Comparison of ENCODE assay signal across 20 cellular contexts in the genomic region with DNA sequence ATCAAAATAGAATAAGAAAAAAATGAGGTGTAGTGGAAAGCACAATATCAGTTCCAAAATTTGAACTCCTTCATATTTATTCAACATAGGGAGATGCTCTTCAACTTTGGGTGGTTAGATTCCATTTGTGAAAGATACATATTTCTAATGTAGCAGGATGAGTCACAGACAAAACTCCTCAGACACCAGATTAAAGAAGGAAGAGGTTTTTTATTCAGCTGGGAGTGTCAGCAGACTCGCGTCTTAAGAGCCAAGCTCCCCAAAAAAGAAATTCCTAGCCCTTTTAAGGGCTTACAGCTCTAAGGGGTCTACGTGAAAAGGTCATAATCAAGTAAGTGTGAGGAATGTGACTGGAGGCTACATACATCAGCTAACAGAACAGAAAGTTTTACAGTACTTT. TPM values are rescaled to one million over a fixed set of nuclear protein-coding genes. Genes with fewer than 3 reads are reported as not detected.
A peak's percentile ranks its signal among the peaks of the same experiment; 100 is the strongest.
DNase-seq lines count a peak whose midpoint lies in the region; ATAC-seq and TF ChIP-seq lines count a peak whose summit lies in the region.
"Had no signal": no experiment of that assay in that cellular context is flagged by ENCODE, and none has a peak within 500 bp of the region (broad histone marks: within the 10 kb centered on the region; RNA-seq: fewer than 3 reads in every experiment).

No MANE protein-coding gene starts in this region.

- no peak for TF ChIP-seq CTCF in choroid plexus epithelial cell (conservative IDR thresholded peaks at IDR 0.05; ENCODE audit: low read depth, low read length)
- TF ChIP-seq CTCF in mucosa of descending colon (IDR thresholded peaks at IDR 0.05) = no peak

- no peaks in the 10 kb centered on the region for H3K36me3 ChIP-seq in mucosa of descending colon (ENCODE audit: low read depth)
- H3K36me3 ChIP-seq: BE2C had no signal

- peaks cover 73% of the 10 kb centered on the region for H3K9me3 ChIP-seq in mucosa of descending colon
- H3K9me3 ChIP-seq: BE2C had no signal

- ATAC-seq in GM18498 (IDR thresholded peaks at IDR 0.05; ENCODE audit: unreplicated experiment) (no peak), GM21723 (IDR thresholded peaks at IDR 0.05; ENCODE audit: unreplicated experiment) (no peak), mucosa of descending colon (no peak)
- ATAC-seq: SK-N-SH treated with all-trans-retinoic acid at 6 μM for 48 hours had no signal

- intact Hi-C loops in mucosa of descending colon (cut with DNase I, micrococcal nuclease) = no loop called here

- peak; percentile 16 for DNase-seq in ELR (ENCODE audit: low read depth)
- DNase-seq in NCI-H226 = peak; percentile 56
- peak; percentile 58 for DNase-seq in choroid plexus epithelial cell (ENCODE audit: low read depth)
- peak; percentile 35 for DNase-seq in myocyte (ENCODE audit: low read depth)
- no peak for DNase-seq in activated gamma-delta T cell treated with Interleukin-2 at 50 U/mL for 16 hours
- no peak for DNase-seq in mucosa of descending colon
- DNase-seq: BE2C; Caco-2; CD4-positive, CD25-positive, alpha-beta regulatory T cell; H9; NCI-H1105 treated with DMSO at 0.1 percent for 48 hours; NCI-H1694 treated with DMSO at 0.1 percent for 48 hours; NCI-H2107; NCI-H524; NCI-H82; RPMI8226; SIG-M5 had no signal

- no peak overlapping the region for H3K4me3 ChIP-seq in choroid plexus epithelial cell (ENCODE audit: low read depth, low read length)
- no peak overlapping the region for H3K4me3 ChIP-seq in mucosa of descending colon

- no peaks in the 10 kb centered on the region for H3K4me1 ChIP-seq in mucosa of descending colon (ENCODE audit: low read depth)
- H3K4me1 ChIP-seq: BE2C, Caco-2 had no signal

RNA-seq across cellular contexts. Expression of gene ZNF765, which starts 6.8 kb away (rescaled TPM):
- total RNA-seq in myocyte (8.9 and 15.6 TPM in 2 replicates), mucosa of descending colon (10 to 100 TPM; 10.1 to 16.8 (median 11.6) TPM)
- 5.3 TPM for polyA plus RNA-seq in myocyte (2012)

RNA-seq across cellular contexts. Expression of gene ZNF525, which starts 22.7 kb away (rescaled TPM):
- 3.4 and 5.2 TPM in 2 replicates for total RNA-seq in myocyte
- polyA plus RNA-seq in myocyte (2012) = 2.6 TPM
- total RNA-seq in mucosa of descending colon = 10 to 100 TPM; 11.9 to 18.3 (median 16.5) TPM

RNA-seq across cellular contexts. Expression of gene ZNF761, which starts 43.6 kb away (rescaled TPM):
- total RNA-seq in myocyte (8.4 and 8.9 TPM in 2 replicates), mucosa of descending colon (10 to 100 TPM in 1 of 3 donors, 1 to 10 TPM in 2; 6.8 to 11.1 (median 8.8) TPM)
- 6.9 TPM for polyA plus RNA-seq in myocyte (2012)

RNA-seq across cellular contexts. Expression of gene ZNF845, which starts 54.6 kb away (rescaled TPM):
- total RNA-seq in myocyte (7.5 and 8.6 TPM in 2 replicates), mucosa of descending colon (1 to 10 TPM; 6.1 to 7.9 (median 7.6) TPM)
- polyA plus RNA-seq in myocyte (2012) = 1.7 TPM

Comparison
In these comparisons a context has a peak if more than half of its experiments do, and no peak if none do; other contexts are left out.
1. DNase-seq: peak in ELR (single experiment), NCI-H226 (single experiment), choroid plexus epithelial cell (single experiment) and myocyte (single experiment); none in activated gamma-delta T cell treated with Interleukin-2 at 50 U/mL for 16 hours (single experiment) and mucosa of descending colon (0 of 3).